ENCODE assay signal across 1 cellular context in genomic region chr7:97006146-97006950, GRCh38.
TF ChIP-seq lines count a peak whose summit lies in the region.

No MANE protein-coding gene starts in this region.

TF ChIP-seq in HEK293, 187 proteins besides CTCF, POLR2A, EP300 and RAD21 (continued from another document and continues in another):
- TF ChIP-seq ZNF580 (tag by site-specific recombination; IDR thresholded peaks at IDR 0.05) (peak; percentile 42; the same call in 1 of the 2 replicates), ZBTB8A (tag by site-specific recombination; IDR thresholded peaks at IDR 0.05) (peak; percentile 71), ZNF610 (tag by site-specific recombination; IDR thresholded peaks at IDR 0.05; ENCODE audit: borderline replicate concordance) (no peak), ZSCAN30 (tag by site-specific recombination; IDR thresholded peaks at IDR 0.05) (peak; percentile 35; the same call in 1 of the 2 replicates), ZNF354C (tag by site-specific recombination; IDR thresholded peaks at IDR 0.05; ENCODE audit: borderline replicate concordance, low read depth) (no peak), ZNF24 (tag by site-specific recombination; IDR thresholded peaks at IDR 0.05) (no peak), YY1 (tag by site-specific recombination; IDR thresholded peaks at IDR 0.05) (peak; percentile 45; the same call in 1 of the 2 replicates), ZNF843 (tag by site-specific recombination; IDR thresholded peaks at IDR 0.05) (no peak), ZIC2 (tag by site-specific recombination; IDR thresholded peaks at IDR 0.05) (no peak), GLIS2 (tag by site-specific recombination; IDR thresholded peaks at IDR 0.05) (peak; percentile 86), ZNF341 (tag by site-specific recombination; IDR thresholded peaks at IDR 0.05; ENCODE audit: low read depth) (peak; percentile 51; the same call in 1 of the 2 replicates), ZNF202 (tag by site-specific recombination; IDR thresholded peaks at IDR 0.05; ENCODE audit: borderline replicate concordance) (no peak), ZNF792 (tag by site-specific recombination; IDR thresholded peaks at IDR 0.05) (peak; percentile 71; the same call in 1 of the 2 replicates), ZNF449 (tag by site-specific recombination; IDR thresholded peaks at IDR 0.05) (no peak), ZNF2 (tag by site-specific recombination; IDR thresholded peaks at IDR 0.05) (peak; percentile 46; the same call in 1 of the 2 replicates), ZFHX2 (tag by site-specific recombination; conservative IDR thresholded peaks at IDR 0.05) (peak; percentile 79), RBAK (tag by site-specific recombination; IDR thresholded peaks at IDR 0.05) (no peak), ZNF311 (tag by site-specific recombination; IDR thresholded peaks at IDR 0.05; ENCODE audit: borderline replicate concordance) (no peak), ZBTB21 (tag by site-specific recombination; IDR thresholded peaks at IDR 0.05) (no peak), ZNF423 (tag by site-specific recombination; IDR thresholded peaks at IDR 0.05) (0 out of 2 replicates have a peak, but pooled peaks have one; percentile 16), IKZF3 (tag by site-specific recombination; IDR thresholded peaks at IDR 0.05) (no peak), ZBTB48 (tag by site-specific recombination; IDR thresholded peaks at IDR 0.05) (peak; percentile 80), BCL11A (tag by site-specific recombination; IDR thresholded peaks at IDR 0.05; ENCODE audit: low read depth) (no peak), ZEB2 (tag by site-specific recombination; IDR thresholded peaks at IDR 0.05) (no peak), ZNF211 (tag by site-specific recombination; IDR thresholded peaks at IDR 0.05; ENCODE audit: low read depth) (no peak), SALL2 (tag by site-specific recombination; IDR thresholded peaks at IDR 0.05; ENCODE audit: borderline replicate concordance) (no peak), ZNF433 (tag by site-specific recombination; IDR thresholded peaks at IDR 0.05; ENCODE audit: low read depth) (no peak), ZNF138 (tag by site-specific recombination; IDR thresholded peaks at IDR 0.05; ENCODE audit: borderline replicate concordance) (no peak), YY2 (tag by site-specific recombination; IDR thresholded peaks at IDR 0.05) (peak; percentile 44; the same call in 1 of the 2 replicates), ZNF76 (tag by site-specific recombination; IDR thresholded peaks at IDR 0.05; ENCODE audit: borderline replicate concordance, low read depth) (peak; percentile 70; the same call in 1 of the 2 replicates), ZNF692 (tag by site-specific recombination; IDR thresholded peaks at IDR 0.05) (0 out of 2 replicates have a peak, but pooled peaks have one; percentile 54), ZNF830 (tag by site-specific recombination; IDR thresholded peaks at IDR 0.05; ENCODE audit: low read depth) (no peak), ZBTB17 (tag by site-specific recombination; IDR thresholded peaks at IDR 0.05) (no peak), SP3 (tag by site-specific recombination; IDR thresholded peaks at IDR 0.05) (peak; percentile 31; the same call in 1 of the 2 replicates), ZNF513 (tag by site-specific recombination; IDR thresholded peaks at IDR 0.05) (no peak), SP7 (tag by site-specific recombination; IDR thresholded peaks at IDR 0.05) (peak; percentile 45; the same call in 1 of the 2 replicates), ZSCAN16 (tag by site-specific recombination; IDR thresholded peaks at IDR 0.05) (no peak)
- TF ChIP-seq, protein P1, sequence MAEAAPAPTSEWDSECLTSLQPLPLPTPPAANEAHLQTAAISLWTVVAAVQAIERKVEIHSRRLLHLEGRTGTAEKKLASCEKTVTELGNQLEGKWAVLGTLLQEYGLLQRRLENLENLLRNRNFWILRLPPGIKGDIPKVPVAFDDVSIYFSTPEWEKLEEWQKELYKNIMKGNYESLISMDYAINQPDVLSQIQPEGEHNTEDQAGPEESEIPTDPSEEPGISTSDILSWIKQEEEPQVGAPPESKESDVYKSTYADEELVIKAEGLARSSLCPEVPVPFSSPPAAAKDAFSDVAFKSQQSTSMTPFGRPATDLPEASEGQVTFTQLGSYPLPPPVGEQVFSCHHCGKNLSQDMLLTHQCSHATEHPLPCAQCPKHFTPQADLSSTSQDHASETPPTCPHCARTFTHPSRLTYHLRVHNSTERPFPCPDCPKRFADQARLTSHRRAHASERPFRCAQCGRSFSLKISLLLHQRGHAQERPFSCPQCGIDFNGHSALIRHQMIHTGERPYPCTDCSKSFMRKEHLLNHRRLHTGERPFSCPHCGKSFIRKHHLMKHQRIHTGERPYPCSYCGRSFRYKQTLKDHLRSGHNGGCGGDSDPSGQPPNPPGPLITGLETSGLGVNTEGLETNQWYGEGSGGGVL (tag by site-specific recombination; IDR thresholded peaks at IDR 0.05): no peak
- TF ChIP-seq, protein P2, sequence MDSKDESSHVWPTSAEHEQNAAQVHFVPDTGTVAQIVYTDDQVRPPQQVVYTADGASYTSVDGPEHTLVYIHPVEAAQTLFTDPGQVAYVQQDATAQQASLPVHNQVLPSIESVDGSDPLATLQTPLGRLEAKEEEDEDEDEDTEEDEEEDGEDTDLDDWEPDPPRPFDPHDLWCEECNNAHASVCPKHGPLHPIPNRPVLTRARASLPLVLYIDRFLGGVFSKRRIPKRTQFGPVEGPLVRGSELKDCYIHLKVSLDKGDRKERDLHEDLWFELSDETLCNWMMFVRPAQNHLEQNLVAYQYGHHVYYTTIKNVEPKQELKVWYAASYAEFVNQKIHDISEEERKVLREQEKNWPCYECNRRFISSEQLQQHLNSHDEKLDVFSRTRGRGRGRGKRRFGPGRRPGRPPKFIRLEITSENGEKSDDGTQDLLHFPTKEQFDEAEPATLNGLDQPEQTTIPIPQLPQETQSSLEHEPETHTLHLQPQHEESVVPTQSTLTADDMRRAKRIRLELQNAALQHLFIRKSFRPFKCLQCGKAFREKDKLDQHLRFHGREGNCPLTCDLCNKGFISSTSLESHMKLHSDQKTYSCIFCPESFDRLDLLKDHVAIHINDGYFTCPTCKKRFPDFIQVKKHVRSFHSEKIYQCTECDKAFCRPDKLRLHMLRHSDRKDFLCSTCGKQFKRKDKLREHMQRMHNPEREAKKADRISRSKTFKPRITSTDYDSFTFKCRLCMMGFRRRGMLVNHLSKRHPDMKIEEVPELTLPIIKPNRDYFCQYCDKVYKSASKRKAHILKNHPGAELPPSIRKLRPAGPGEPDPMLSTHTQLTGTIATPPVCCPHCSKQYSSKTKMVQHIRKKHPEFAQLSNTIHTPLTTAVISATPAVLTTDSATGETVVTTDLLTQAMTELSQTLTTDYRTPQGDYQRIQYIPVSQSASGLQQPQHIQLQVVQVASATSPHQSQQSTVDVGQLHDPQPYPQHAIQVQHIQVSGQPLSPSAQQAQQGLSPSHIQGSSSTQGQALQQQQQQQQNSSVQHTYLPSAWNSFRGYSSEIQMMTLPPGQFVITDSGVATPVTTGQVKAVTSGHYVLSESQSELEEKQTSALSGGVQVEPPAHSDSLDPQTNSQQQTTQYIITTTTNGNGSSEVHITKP (tag by site-specific recombination; IDR thresholded peaks at IDR 0.05): peak; percentile 20
- TF ChIP-seq, protein P3, sequence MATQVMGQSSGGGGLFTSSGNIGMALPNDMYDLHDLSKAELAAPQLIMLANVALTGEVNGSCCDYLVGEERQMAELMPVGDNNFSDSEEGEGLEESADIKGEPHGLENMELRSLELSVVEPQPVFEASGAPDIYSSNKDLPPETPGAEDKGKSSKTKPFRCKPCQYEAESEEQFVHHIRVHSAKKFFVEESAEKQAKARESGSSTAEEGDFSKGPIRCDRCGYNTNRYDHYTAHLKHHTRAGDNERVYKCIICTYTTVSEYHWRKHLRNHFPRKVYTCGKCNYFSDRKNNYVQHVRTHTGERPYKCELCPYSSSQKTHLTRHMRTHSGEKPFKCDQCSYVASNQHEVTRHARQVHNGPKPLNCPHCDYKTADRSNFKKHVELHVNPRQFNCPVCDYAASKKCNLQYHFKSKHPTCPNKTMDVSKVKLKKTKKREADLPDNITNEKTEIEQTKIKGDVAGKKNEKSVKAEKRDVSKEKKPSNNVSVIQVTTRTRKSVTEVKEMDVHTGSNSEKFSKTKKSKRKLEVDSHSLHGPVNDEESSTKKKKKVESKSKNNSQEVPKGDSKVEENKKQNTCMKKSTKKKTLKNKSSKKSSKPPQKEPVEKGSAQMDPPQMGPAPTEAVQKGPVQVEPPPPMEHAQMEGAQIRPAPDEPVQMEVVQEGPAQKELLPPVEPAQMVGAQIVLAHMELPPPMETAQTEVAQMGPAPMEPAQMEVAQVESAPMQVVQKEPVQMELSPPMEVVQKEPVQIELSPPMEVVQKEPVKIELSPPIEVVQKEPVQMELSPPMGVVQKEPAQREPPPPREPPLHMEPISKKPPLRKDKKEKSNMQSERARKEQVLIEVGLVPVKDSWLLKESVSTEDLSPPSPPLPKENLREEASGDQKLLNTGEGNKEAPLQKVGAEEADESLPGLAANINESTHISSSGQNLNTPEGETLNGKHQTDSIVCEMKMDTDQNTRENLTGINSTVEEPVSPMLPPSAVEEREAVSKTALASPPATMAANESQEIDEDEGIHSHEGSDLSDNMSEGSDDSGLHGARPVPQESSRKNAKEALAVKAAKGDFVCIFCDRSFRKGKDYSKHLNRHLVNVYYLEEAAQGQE (tag by site-specific recombination; IDR thresholded peaks at IDR 0.05): no peak
- TF ChIP-seq, protein P4, sequence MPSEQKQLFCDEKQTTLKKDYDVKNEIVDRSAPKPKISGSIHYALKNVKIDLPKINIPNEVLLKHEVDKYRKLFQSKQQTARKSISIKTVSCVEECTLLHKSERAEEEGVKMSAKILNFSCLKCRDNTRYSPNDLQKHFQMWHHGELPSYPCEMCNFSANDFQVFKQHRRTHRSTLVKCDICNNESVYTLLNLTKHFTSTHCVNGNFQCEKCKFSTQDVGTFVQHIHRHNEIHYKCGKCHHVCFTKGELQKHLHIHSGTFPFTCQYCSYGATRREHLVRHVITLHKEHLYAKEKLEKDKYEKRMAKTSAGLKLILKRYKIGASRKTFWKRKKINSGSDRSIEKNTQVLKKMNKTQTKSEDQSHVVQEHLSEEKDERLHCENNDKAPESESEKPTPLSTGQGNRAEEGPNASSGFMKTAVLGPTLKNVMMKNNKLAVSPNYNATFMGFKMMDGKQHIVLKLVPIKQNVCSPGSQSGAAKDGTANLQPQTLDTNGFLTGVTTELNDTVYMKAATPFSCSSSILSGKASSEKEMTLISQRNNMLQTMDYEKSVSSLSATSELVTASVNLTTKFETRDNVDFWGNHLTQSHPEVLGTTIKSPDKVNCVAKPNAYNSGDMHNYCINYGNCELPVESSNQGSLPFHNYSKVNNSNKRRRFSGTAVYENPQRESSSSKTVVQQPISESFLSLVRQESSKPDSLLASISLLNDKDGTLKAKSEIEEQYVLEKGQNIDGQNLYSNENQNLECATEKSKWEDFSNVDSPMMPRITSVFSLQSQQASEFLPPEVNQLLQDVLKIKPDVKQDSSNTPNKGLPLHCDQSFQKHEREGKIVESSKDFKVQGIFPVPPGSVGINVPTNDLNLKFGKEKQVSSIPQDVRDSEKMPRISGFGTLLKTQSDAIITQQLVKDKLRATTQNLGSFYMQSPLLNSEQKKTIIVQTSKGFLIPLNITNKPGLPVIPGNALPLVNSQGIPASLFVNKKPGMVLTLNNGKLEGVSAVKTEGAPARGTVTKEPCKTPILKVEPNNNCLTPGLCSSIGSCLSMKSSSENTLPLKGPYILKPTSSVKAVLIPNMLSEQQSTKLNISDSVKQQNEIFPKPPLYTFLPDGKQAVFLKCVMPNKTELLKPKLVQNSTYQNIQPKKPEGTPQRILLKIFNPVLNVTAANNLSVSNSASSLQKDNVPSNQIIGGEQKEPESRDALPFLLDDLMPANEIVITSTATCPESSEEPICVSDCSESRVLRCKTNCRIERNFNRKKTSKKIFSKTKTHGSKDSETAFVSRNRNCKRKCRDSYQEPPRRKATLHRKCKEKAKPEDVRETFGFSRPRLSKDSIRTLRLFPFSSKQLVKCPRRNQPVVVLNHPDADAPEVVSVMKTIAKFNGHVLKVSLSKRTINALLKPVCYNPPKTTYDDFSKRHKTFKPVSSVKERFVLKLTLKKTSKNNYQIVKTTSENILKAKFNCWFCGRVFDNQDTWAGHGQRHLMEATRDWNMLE (tag by site-specific recombination; conservative IDR thresholded peaks at IDR 0.05; ENCODE audit: low read depth): no peak
- TF ChIP-seq, protein P5, sequence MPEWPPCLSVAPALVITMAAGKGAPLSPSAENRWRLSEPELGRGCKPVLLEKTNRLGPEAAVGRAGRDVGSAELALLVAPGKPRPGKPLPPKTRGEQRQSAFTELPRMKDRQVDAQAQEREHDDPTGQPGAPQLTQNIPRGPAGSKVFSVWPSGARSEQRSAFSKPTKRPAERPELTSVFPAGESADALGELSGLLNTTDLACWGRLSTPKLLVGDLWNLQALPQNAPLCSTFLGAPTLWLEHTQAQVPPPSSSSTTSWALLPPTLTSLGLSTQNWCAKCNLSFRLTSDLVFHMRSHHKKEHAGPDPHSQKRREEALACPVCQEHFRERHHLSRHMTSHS (tag by site-specific recombination; IDR thresholded peaks at IDR 0.05): no peak
